Comparison of ENCODE assay signal across 22 cellular contexts in genomic region chr19:7698583-7698982, GRCh38. TPM values are rescaled to one million over a fixed set of nuclear protein-coding genes. Genes with fewer than 3 reads are reported as not detected.
A peak's percentile ranks its signal among the peaks of the same experiment; 100 is the strongest.
DNase-seq lines count a peak whose midpoint lies in the region; ATAC-seq, FAIRE-seq and TF ChIP-seq lines count a peak whose summit lies in the region.
"Had no signal": no experiment of that assay in that cellular context is flagged by ENCODE, and none has a peak within 500 bp of the region (broad histone marks: within the 10 kb centered on the region; RNA-seq: fewer than 3 reads in every experiment).

No MANE protein-coding gene starts in this region.

- no peak overlapping the region for H2AFZ ChIP-seq in osteoblast (ENCODE audit: low read length)

- ATAC-seq in left lobe of liver (no peak), GM18498 (IDR thresholded peaks at IDR 0.05; ENCODE audit: unreplicated experiment) (no peak)
- ATAC-seq: lower lobe of right lung had no signal

- DNase-seq in GM12892 (ENCODE audit: insufficient read length) (no peak), RPMI8226 (peak; percentile 35), osteoblast (ENCODE audit: insufficient read length, low spot score, missing footprints) (peak; percentile 73), left lobe of liver (ENCODE audit: low spot score) (no peak)
- DNase-seq: BE2C; GOT3; head of caudate nucleus; KG1; lower lobe of right lung; NCI-H1048; NCI-H2029 treated with DMSO at 0.1 percent for 48 hours; Right ventricle myocardium superior; stimulated activated CD8-positive, alpha-beta memory T cell treated with anti-CD3 and anti-CD28 coated beads, Interleukin-4, amount 100 ng/mL, for 48 hours; T-helper 2 cell had no signal

- no peak overlapping the region for H3K27ac ChIP-seq in osteoblast (ENCODE audit: low read depth, low read length)
- H3K27ac ChIP-seq: lower lobe of right lung had no signal

- no peaks in the 10 kb centered on the region for H3K4me1 ChIP-seq in osteoblast (ENCODE audit: insufficient read depth, low read length)
- H3K4me1 ChIP-seq: BE2C, lower lobe of right lung had no signal

- H3K4me2 ChIP-seq in osteoblast (ENCODE audit: insufficient read depth, low read length) = no peak overlapping the region

- H3K27me3 ChIP-seq in osteoblast (ENCODE audit: insufficient read depth, low read length) = no peaks in the 10 kb centered on the region

- TF ChIP-seq CTCF in osteoblast (IDR thresholded peaks at IDR 0.05; ENCODE audit: extremely low read depth, low read depth, low read length) = no peak

- H3K79me2 ChIP-seq in osteoblast (ENCODE audit: insufficient read depth, low read length) = no peaks in the 10 kb centered on the region

- H3K9me3 ChIP-seq in osteoblast (ENCODE audit: low read depth, low read length) = no peaks in the 10 kb centered on the region
- H3K9me3 ChIP-seq: BE2C, lower lobe of right lung had no signal

- TF ChIP-seq POLR2A in GM12892 (IDR thresholded peaks at IDR 0.05; ENCODE audit: low read depth, low read length) = peak; percentile 24; the same call in 1 of the 2 replicates

- H3K4me3 ChIP-seq in osteoblast (ENCODE audit: insufficient read depth, low read length) = no peak overlapping the region
- H3K4me3 ChIP-seq: lower lobe of right lung had no signal

- FAIRE-seq in GM12892 (lab: Jason Lieb, UNC) = peak; percentile 33
- FAIRE-seq: astrocyte, D721Med had no signal

- H4K20me1 ChIP-seq in osteoblast (ENCODE audit: insufficient read depth, low read length) = no peaks in the 10 kb centered on the region

- H3K36me3 ChIP-seq in osteoblast (ENCODE audit: insufficient read depth, low read length) = no peaks in the 10 kb centered on the region
- H3K36me3 ChIP-seq: BE2C, lower lobe of right lung had no signal

RNA-seq across cellular contexts. Expression of gene FCER2, which starts 3.3 kb away (rescaled TPM):
- polyA plus RNA-seq in GM12892 (2012; ENCODE audit: missing spikeins) = 274 TPM
- total RNA-seq in osteoblast (not detected in 2 replicates), left lobe of liver (0.45 TPM)
- total RNA-seq: astrocyte, fibroblast of lung, G401, NCI-H460 had no signal
- polyA plus RNA-seq: fibroblast of lung had no signal

RNA-seq across cellular contexts. Expression of gene TRAPPC5, which starts 17.9 kb away (rescaled TPM):
- 46.2 TPM for polyA plus RNA-seq in GM12892 (2012; ENCODE audit: missing spikeins)
- total RNA-seq in osteoblast (23.3 and 26.4 TPM in 2 replicates), left lobe of liver (53.7 TPM)

RNA-seq across cellular contexts. Expression of gene MCEMP1, which starts 21.7 kb away (rescaled TPM):
- not detected for polyA plus RNA-seq in GM12892 (2012; ENCODE audit: missing spikeins)
- not detected in 2 replicates for total RNA-seq in osteoblast
- total RNA-seq in left lobe of liver = 0.18 TPM
- total RNA-seq: astrocyte, cerebellum, fibroblast of lung, G401, NCI-H460, skeletal muscle tissue had no signal
- polyA plus RNA-seq: fibroblast of lung had no signal

RNA-seq across cellular contexts. Expression of gene RETN, which starts 29.7 kb away (rescaled TPM):
- polyA plus RNA-seq in GM12892 (2012; ENCODE audit: missing spikeins) = not detected
- total RNA-seq in osteoblast (not detected in 2 replicates), left lobe of liver (not detected)
- total RNA-seq: astrocyte, fibroblast of lung, G401, NCI-H460 had no signal
- polyA plus RNA-seq: fibroblast of lung had no signal

RNA-seq across cellular contexts. Expression of gene CLEC4G, which starts 33.3 kb away (rescaled TPM):
- polyA plus RNA-seq in GM12892 (2012; ENCODE audit: missing spikeins) = 0.25 TPM
- total RNA-seq in osteoblast (not detected in 2 replicates), left lobe of liver (34.3 TPM)
- total RNA-seq: astrocyte, fibroblast of lung, G401, NCI-H460 had no signal
- polyA plus RNA-seq: fibroblast of lung had no signal

Comparison
In these comparisons a context has a peak if more than half of its experiments do, and no peak if none do; other contexts are left out.
1. DNase-seq: peak in RPMI8226 (single experiment) and osteoblast (single experiment); none in GM12892 (single experiment) and left lobe of liver (single experiment).